ENCODE assay signal across 1 cellular context in genomic region chr17:63695889-63696288, GRCh38.
A peak's percentile ranks its signal among the peaks of the same experiment; 100 is the strongest.
TF ChIP-seq lines count a peak whose summit lies in the region.

No MANE protein-coding gene starts in this region.

TF ChIP-seq in GM12878, 131 proteins besides CTCF, POLR2A, EP300 and RAD21:
- TF ChIP-seq RELA (IDR thresholded peaks at IDR 0.05; ENCODE audit: borderline replicate concordance, partially characterized antibody) (no peak), POLR2AphosphoS5 (IDR thresholded peaks at IDR 0.05; ENCODE audit: low read length) (peak; percentile 50), FOS (IDR thresholded peaks at IDR 0.05; ENCODE audit: borderline replicate concordance, extremely low read depth, insufficient read length) (no peak), NFIC (IDR thresholded peaks at IDR 0.05; ENCODE audit: low read depth, low read length) (peak; percentile 17; the same call in 1 of the 2 replicates), BCL11A (IDR thresholded peaks at IDR 0.05; ENCODE audit: low read depth, low read length) (0 out of 2 replicates have a peak, but pooled peaks have one; percentile 2), BMI1 (IDR thresholded peaks at IDR 0.05; ENCODE audit: borderline replicate concordance) (no peak), SMAD1 (IDR thresholded peaks at IDR 0.05; ENCODE audit: low read depth, partially characterized antibody) (no peak), ZBED1 (IDR thresholded peaks at IDR 0.05; ENCODE audit: borderline replicate concordance) (peak; percentile 22; the same call in 1 of the 2 replicates), RBBP5 (conservative IDR thresholded peaks at IDR 0.05) (no peak)
